1 cellular context compared by ENCODE assay signal in the genomic region with DNA sequence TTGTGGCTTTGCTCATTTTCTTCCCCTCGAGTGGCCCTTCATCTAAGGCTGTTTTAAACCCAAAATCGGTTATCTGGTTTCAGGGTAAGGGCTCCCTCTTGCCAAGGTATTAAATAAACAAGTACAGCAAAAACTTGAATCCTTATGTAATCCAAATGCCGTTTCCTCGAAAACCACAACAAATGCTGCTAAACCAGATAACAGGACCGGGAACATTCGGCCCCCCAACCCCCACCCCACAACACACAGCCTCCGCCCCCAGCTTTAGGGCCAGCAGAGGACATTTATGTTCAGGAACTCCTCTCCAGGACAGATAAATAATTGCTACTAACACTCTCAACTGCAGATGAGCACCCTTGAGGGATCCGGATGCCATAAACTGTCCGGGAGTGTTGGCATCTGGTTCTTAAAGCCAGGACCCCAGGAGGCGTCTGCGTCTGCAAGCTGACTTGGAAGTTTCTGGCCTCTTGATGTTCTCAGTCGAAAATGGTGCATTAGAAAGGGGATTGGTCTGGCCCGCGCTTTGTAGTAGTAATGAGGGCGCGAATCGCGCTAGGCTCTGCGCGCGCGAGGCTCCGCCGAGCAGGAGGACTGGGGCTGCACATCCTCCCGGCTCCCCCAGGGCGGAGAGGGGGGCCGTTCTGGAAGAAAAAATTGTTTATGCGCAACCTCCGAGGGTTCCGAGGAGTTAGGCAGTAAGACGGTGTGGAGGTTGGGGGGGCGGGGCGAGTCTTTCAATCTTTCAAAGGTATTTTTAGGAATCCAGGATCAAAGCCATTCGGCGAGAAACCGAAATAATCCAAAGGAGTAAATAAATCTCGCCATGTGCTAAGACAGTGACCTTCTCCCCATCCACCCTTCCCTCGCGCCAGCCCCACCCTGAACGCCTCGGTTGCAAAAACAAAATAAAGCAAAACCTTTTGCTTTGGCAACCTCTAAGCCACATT.
A peak's percentile ranks its signal among the peaks of the same experiment; 100 is the strongest.
TF ChIP-seq lines count a peak whose summit lies in the region.

No MANE protein-coding gene starts in this region.

TF ChIP-seq in HepG2, 621 proteins besides CTCF, POLR2A, EP300 and RAD21 (continued from another document and continues in another):
- TF ChIP-seq, protein P1, sequence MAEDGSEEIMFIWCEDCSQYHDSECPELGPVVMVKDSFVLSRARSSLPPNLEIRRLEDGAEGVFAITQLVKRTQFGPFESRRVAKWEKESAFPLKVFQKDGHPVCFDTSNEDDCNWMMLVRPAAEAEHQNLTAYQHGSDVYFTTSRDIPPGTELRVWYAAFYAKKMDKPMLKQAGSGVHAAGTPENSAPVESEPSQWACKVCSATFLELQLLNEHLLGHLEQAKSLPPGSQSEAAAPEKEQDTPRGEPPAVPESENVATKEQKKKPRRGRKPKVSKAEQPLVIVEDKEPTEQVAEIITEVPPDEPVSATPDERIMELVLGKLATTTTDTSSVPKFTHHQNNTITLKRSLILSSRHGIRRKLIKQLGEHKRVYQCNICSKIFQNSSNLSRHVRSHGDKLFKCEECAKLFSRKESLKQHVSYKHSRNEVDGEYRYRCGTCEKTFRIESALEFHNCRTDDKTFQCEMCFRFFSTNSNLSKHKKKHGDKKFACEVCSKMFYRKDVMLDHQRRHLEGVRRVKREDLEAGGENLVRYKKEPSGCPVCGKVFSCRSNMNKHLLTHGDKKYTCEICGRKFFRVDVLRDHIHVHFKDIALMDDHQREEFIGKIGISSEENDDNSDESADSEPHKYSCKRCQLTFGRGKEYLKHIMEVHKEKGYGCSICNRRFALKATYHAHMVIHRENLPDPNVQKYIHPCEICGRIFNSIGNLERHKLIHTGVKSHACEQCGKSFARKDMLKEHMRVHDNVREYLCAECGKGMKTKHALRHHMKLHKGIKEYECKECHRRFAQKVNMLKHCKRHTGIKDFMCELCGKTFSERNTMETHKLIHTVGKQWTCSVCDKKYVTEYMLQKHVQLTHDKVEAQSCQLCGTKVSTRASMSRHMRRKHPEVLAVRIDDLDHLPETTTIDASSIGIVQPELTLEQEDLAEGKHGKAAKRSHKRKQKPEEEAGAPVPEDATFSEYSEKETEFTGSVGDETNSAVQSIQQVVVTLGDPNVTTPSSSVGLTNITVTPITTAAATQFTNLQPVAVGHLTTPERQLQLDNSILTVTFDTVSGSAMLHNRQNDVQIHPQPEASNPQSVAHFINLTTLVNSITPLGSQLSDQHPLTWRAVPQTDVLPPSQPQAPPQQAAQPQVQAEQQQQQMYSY (CRISPR knock-in tag; IDR thresholded peaks at IDR 0.05): no peak
- 0 out of 2 replicates have a peak, but pooled peaks have one; percentile 26 for TF ChIP-seq FOXA3 (CRISPR knock-in tag; IDR thresholded peaks at IDR 0.05)
- TF ChIP-seq NONO (IDR thresholded peaks at IDR 0.05): no peak
- no peak for TF ChIP-seq NONO (CRISPR knock-in tag; conservative IDR thresholded peaks at IDR 0.05)
- no peak for TF ChIP-seq MEF2D (CRISPR knock-in tag; IDR thresholded peaks at IDR 0.05)
- TF ChIP-seq, protein P2, sequence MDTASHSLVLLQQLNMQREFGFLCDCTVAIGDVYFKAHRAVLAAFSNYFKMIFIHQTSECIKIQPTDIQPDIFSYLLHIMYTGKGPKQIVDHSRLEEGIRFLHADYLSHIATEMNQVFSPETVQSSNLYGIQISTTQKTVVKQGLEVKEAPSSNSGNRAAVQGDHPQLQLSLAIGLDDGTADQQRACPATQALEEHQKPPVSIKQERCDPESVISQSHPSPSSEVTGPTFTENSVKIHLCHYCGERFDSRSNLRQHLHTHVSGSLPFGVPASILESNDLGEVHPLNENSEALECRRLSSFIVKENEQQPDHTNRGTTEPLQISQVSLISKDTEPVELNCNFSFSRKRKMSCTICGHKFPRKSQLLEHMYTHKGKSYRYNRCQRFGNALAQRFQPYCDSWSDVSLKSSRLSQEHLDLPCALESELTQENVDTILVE (CRISPR knock-in tag; IDR thresholded peaks at IDR 0.05): no peak
- TF ChIP-seq, protein P3, sequence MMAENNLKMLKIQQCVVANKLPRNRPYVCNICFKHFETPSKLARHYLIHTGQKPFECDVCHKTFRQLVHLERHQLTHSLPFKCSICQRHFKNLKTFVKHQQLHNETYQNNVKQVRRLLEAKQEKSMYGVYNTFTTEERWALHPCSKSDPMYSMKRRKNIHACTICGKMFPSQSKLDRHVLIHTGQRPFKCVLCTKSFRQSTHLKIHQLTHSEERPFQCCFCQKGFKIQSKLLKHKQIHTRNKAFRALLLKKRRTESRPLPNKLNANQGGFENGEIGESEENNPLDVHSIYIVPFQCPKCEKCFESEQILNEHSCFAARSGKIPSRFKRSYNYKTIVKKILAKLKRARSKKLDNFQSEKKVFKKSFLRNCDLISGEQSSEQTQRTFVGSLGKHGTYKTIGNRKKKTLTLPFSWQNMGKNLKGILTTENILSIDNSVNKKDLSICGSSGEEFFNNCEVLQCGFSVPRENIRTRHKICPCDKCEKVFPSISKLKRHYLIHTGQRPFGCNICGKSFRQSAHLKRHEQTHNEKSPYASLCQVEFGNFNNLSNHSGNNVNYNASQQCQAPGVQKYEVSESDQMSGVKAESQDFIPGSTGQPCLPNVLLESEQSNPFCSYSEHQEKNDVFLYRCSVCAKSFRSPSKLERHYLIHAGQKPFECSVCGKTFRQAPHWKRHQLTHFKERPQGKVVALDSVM (CRISPR knock-in tag; IDR thresholded peaks at IDR 0.05): no peak
- TF ChIP-seq, protein P4, sequence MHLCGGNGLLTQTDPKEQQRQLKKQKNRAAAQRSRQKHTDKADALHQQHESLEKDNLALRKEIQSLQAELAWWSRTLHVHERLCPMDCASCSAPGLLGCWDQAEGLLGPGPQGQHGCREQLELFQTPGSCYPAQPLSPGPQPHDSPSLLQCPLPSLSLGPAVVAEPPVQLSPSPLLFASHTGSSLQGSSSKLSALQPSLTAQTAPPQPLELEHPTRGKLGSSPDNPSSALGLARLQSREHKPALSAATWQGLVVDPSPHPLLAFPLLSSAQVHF (CRISPR knock-in tag; IDR thresholded peaks at IDR 0.05): no peak
- TF ChIP-seq, protein P5, sequence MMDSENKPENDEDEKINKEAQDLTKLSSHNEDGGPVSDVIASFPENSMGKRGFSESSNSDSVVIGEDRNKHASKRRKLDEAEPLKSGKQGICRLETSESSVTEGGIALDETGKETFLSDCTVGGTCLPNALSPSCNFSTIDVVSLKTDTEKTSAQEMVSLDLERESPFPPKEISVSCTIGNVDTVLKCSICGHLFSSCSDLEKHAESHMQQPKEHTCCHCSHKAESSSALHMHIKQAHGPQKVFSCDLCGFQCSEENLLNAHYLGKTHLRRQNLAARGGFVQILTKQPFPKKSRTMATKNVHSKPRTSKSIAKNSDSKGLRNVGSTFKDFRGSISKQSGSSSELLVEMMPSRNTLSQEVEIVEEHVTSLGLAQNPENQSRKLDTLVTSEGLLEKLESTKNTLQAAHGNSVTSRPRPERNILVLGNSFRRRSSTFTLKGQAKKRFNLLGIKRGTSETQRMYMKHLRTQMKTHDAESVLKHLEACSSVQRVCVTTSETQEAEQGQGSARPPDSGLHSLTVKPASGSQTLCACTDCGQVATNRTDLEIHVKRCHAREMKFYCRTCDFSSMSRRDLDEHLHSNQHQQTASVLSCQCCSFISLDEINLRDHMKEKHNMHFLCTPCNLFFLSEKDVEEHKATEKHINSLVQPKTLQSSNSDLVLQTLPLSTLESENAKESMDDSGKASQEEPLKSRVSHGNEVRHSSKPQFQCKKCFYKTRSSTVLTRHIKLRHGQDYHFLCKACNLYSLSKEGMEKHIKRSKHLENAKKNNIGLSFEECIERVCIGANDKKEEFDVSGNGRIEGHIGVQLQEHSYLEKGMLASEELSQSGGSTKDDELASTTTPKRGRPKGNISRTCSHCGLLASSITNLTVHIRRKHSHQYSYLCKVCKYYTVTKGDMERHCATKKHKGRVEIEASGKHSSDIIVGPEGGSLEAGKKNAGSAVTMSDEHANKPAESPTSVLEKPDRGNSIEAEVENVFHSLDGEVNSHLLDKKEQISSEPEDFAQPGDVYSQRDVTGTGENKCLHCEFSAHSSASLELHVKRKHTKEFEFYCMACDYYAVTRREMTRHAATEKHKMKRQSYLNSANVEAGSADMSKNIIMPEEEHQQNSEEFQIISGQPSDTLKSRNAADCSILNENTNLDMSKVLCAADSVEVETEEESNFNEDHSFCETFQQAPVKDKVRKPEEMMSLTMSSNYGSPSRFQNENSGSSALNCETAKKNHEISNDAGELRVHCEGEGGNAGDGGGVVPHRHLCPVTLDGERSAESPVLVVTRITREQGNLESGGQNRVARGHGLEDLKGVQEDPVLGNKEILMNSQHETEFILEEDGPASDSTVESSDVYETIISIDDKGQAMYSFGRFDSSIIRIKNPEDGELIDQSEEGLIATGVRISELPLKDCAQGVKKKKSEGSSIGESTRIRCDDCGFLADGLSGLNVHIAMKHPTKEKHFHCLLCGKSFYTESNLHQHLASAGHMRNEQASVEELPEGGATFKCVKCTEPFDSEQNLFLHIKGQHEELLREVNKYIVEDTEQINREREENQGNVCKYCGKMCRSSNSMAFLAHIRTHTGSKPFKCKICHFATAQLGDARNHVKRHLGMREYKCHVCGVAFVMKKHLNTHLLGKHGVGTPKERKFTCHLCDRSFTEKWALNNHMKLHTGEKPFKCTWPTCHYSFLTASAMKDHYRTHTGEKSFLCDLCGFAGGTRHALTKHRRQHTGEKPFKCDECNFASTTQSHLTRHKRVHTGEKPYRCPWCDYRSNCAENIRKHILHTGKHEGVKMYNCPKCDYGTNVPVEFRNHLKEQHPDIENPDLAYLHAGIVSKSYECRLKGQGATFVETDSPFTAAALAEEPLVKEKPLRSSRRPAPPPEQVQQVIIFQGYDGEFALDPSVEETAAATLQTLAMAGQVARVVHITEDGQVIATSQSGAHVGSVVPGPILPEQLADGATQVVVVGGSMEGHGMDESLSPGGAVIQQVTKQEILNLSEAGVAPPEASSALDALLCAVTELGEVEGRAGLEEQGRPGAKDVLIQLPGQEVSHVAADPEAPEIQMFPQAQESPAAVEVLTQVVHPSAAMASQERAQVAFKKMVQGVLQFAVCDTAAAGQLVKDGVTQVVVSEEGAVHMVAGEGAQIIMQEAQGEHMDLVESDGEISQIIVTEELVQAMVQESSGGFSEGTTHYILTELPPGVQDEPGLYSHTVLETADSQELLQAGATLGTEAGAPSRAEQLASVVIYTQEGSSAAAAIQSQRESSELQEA (CRISPR knock-in tag; IDR thresholded peaks at IDR 0.05; ENCODE audit: not compliant biosample characterization): no peak
- no peak for TF ChIP-seq ZNF629 (CRISPR knock-in tag; conservative IDR thresholded peaks at IDR 0.05)
- no peak for TF ChIP-seq MYC (CRISPR knock-in tag; IDR thresholded peaks at IDR 0.05; ENCODE audit: borderline replicate concordance)
- TF ChIP-seq RARG (CRISPR knock-in tag; IDR thresholded peaks at IDR 0.05; ENCODE audit: low read depth): no peak
- no peak for TF ChIP-seq ZNF674 (CRISPR knock-in tag; IDR thresholded peaks at IDR 0.05; ENCODE audit: low read depth)
- TF ChIP-seq ZNF274 (CRISPR knock-in tag; IDR thresholded peaks at IDR 0.05): no peak; the same call in 1 of the 2 replicates
- TF ChIP-seq SRY (CRISPR knock-in tag; IDR thresholded peaks at IDR 0.05): no peak
- TF ChIP-seq HOXA9 (CRISPR knock-in tag; IDR thresholded peaks at IDR 0.05; ENCODE audit: borderline replicate concordance): no peak
- TF ChIP-seq ZNF720 (CRISPR knock-in tag; IDR thresholded peaks at IDR 0.05): no peak
- no peak for TF ChIP-seq PHF20 (CRISPR knock-in tag; IDR thresholded peaks at IDR 0.05)
- no peak for TF ChIP-seq HHEX (CRISPR knock-in tag; IDR thresholded peaks at IDR 0.05)
- no peak for TF ChIP-seq SMARCC2 (IDR thresholded peaks at IDR 0.05)
- TF ChIP-seq ZNF792 (CRISPR knock-in tag; IDR thresholded peaks at IDR 0.05): no peak
- no peak; the same call in none of the 2 replicates for TF ChIP-seq PHF8 (CRISPR knock-in tag; IDR thresholded peaks at IDR 0.05)
- no peak for TF ChIP-seq ZEB1 (IDR thresholded peaks at IDR 0.05; ENCODE audit: insufficient replicate concordance, low read depth)
- TF ChIP-seq KDM3A (CRISPR knock-in tag; IDR thresholded peaks at IDR 0.05; ENCODE audit: low read depth): no peak
- no peak; the same call in 1 of the 2 replicates for TF ChIP-seq MEIS2 (CRISPR knock-in tag; IDR thresholded peaks at IDR 0.05)
- TF ChIP-seq, protein P6, sequence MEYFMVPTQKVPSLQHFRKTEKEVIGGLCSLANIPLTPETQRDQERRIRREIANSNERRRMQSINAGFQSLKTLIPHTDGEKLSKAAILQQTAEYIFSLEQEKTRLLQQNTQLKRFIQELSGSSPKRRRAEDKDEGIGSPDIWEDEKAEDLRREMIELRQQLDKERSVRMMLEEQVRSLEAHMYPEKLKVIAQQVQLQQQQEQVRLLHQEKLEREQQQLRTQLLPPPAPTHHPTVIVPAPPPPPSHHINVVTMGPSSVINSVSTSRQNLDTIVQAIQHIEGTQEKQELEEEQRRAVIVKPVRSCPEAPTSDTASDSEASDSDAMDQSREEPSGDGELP (IDR thresholded peaks at IDR 0.05; ENCODE audit: borderline replicate concordance, low read depth): peak; percentile 30; the same call in 1 of the 2 replicates
- no peak for TF ChIP-seq ZNF430 (CRISPR knock-in tag; IDR thresholded peaks at IDR 0.05)
- peak; percentile 10; the same call in 1 of the 2 replicates for TF ChIP-seq SATB2 (CRISPR knock-in tag; IDR thresholded peaks at IDR 0.05)
- TF ChIP-seq ZFYVE20 (CRISPR knock-in tag; IDR thresholded peaks at IDR 0.05; ENCODE audit: borderline replicate concordance, low read depth): no peak
- TF ChIP-seq ZNF317 (CRISPR knock-in tag; IDR thresholded peaks at IDR 0.05): no peak
- TF ChIP-seq NFYB (CRISPR knock-in tag; IDR thresholded peaks at IDR 0.05): no peak
- no peak for TF ChIP-seq MXI1 (IDR thresholded peaks at IDR 0.05; ENCODE audit: borderline replicate concordance, low read depth, low read length)
- TF ChIP-seq ZNF331 (CRISPR knock-in tag; IDR thresholded peaks at IDR 0.05): 0 out of 2 replicates have a peak, but pooled peaks have one; percentile 22
- no peak for TF ChIP-seq NFE2L2 (IDR thresholded peaks at IDR 0.05; ENCODE audit: low read length)
- TF ChIP-seq, protein P7, sequence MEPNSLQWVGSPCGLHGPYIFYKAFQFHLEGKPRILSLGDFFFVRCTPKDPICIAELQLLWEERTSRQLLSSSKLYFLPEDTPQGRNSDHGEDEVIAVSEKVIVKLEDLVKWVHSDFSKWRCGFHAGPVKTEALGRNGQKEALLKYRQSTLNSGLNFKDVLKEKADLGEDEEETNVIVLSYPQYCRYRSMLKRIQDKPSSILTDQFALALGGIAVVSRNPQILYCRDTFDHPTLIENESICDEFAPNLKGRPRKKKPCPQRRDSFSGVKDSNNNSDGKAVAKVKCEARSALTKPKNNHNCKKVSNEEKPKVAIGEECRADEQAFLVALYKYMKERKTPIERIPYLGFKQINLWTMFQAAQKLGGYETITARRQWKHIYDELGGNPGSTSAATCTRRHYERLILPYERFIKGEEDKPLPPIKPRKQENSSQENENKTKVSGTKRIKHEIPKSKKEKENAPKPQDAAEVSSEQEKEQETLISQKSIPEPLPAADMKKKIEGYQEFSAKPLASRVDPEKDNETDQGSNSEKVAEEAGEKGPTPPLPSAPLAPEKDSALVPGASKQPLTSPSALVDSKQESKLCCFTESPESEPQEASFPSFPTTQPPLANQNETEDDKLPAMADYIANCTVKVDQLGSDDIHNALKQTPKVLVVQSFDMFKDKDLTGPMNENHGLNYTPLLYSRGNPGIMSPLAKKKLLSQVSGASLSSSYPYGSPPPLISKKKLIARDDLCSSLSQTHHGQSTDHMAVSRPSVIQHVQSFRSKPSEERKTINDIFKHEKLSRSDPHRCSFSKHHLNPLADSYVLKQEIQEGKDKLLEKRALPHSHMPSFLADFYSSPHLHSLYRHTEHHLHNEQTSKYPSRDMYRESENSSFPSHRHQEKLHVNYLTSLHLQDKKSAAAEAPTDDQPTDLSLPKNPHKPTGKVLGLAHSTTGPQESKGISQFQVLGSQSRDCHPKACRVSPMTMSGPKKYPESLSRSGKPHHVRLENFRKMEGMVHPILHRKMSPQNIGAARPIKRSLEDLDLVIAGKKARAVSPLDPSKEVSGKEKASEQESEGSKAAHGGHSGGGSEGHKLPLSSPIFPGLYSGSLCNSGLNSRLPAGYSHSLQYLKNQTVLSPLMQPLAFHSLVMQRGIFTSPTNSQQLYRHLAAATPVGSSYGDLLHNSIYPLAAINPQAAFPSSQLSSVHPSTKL (CRISPR knock-in tag; IDR thresholded peaks at IDR 0.05): no peak
- TF ChIP-seq ZNF567 (CRISPR knock-in tag; IDR thresholded peaks at IDR 0.05; ENCODE audit: borderline replicate concordance): no peak
- no peak for TF ChIP-seq ZNF772 (CRISPR knock-in tag; IDR thresholded peaks at IDR 0.05)
